Comparison of ENCODE assay signal across 16 cellular contexts in the genomic region with DNA sequence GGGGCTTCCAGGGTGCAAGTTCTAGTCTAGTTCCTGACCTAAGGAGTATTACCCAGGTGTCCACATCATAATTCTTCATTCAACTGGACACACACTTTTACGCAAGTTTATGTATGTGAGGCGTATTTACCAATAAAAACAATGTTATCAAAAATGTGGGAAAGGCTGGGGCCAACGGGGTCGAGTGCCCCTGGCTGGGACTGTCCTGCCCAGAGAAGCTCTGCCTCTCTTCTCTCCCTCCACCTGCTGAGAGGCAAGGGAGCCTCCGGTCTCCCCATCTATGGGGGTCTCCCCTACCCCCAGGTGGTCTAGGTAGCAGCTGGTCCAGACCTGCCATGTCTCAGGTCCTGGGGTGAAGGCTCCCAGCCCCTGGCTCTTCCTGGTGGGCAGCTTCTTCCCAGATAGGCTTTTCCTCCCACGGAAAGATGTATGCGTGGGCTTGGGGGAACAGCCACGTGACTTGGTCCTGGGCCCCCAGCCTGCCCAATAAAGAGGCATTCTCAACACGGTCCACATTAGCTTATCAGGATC.
"Had no signal": no experiment of that assay in that cellular context is flagged by ENCODE, and none has a peak within 500 bp of the region (broad histone marks: within the 10 kb centered on the region; RNA-seq: fewer than 3 reads in every experiment).

No MANE protein-coding gene starts in this region.

- H3K4me1 ChIP-seq: body of pancreas, prostate gland had no signal

- H3K27me3 ChIP-seq: body of pancreas had no signal

- ATAC-seq: activated naive CD4-positive, alpha-beta T cell treated with anti-CD3 and anti-CD28 coated beads, Interleukin-2, amount 50 U/mL, for 72 hours; activated T-cell treated with anti-CD3 and anti-CD28 coated beads, Interleukin-2, amount 50 U/mL, for 4 hours; body of pancreas; esophagus mucosa; left colon; natural killer cell treated with Interleukin-12 subunit alpha and Interleukin-12 subunit beta and Interleukin-15 and Interleukin-18, amount 100 ng/mL, for 72 hours; sciatic nerve; stimulated activated naive CD8-positive, alpha-beta T cell treated with anti-CD3 and anti-CD28 coated beads, Interleukin-15, amount 100 ng/mL, for 72 hours had no signal

- H3K36me3 ChIP-seq: prostate gland had no signal

- DNase-seq: activated CD4-positive, CD25-positive, alpha-beta regulatory T cell; activated effector memory CD4-positive, alpha-beta T cell treated with anti-CD3 and anti-CD28 coated beads, Interleukin-2, amount 50 U/mL, for 16 hours; activated T-cell treated with anti-CD3 and anti-CD28 coated beads, Interleukin-2, amount 50 U/mL, for 4 hours; body of pancreas; cerebellar nuclear complex; left colon; mucosa of descending colon; nucleus accumbens; stimulated activated CD4-positive, alpha-beta T cell treated with anti-CD3 and anti-CD28 coated beads, Interleukin-4, amount 100 ng/mL, for 24 hours; stimulated activated naive CD8-positive, alpha-beta T cell treated with anti-CD3 and anti-CD28 coated beads, Interleukin-15, amount 100 ng/mL, for 72 hours; T-helper 2 cell had no signal

- H3K9me3 ChIP-seq: body of pancreas, mucosa of descending colon, prostate gland had no signal

- H3K4me3 ChIP-seq: body of pancreas, mucosa of descending colon, prostate gland had no signal

- H3K27ac ChIP-seq: body of pancreas, prostate gland had no signal
